Comparison of ENCODE assay signal across 1 cellular context in genomic region chr9:128818099-128818838, GRCh38.
TF ChIP-seq lines count a peak whose summit lies in the region.

TSS of gene ENDOG (plus strand) at chr9:128818500. CDS start at chr9:128818685, 185 bp downstream.

TF ChIP-seq in HepG2, 621 proteins besides CTCF, POLR2A, EP300 and RAD21 (continued from another document and continues in another):
- TF ChIP-seq SKIL (CRISPR knock-in tag; IDR thresholded peaks at IDR 0.05; ENCODE audit: borderline replicate concordance) (no peak), GATAD1 (CRISPR knock-in tag; IDR thresholded peaks at IDR 0.05) (peak; percentile 59), SAP130 (CRISPR knock-in tag; IDR thresholded peaks at IDR 0.05; ENCODE audit: low read depth) (peak; percentile 87), ZNF615 (CRISPR knock-in tag; IDR thresholded peaks at IDR 0.05; ENCODE audit: borderline replicate concordance) (peak; percentile 34; the same call in 1 of the 2 replicates), MYC (CRISPR knock-in tag; IDR thresholded peaks at IDR 0.05; ENCODE audit: borderline replicate concordance) (peak; percentile 22; the same call in 1 of the 2 replicates), ARID2 (CRISPR knock-in tag; IDR thresholded peaks at IDR 0.05; ENCODE audit: borderline replicate concordance) (no peak), NR0B2 (CRISPR knock-in tag; IDR thresholded peaks at IDR 0.05) (peak; percentile 67; the same call in 1 of the 2 replicates), SMYD3 (CRISPR knock-in tag; IDR thresholded peaks at IDR 0.05) (no peak), FIP1L1 (IDR thresholded peaks at IDR 0.05; ENCODE audit: borderline replicate concordance, insufficient read depth, low read depth, low read length) (peak; percentile 95; the same call in 1 of the 2 replicates), SYNCRIP (IDR thresholded peaks at IDR 0.05; ENCODE audit: insufficient read depth, low read depth, low read length) (no peak), ZNF235 (CRISPR knock-in tag; IDR thresholded peaks at IDR 0.05; ENCODE audit: borderline replicate concordance) (no peak), KLF11 (CRISPR knock-in tag; IDR thresholded peaks at IDR 0.05) (0 out of 2 replicates have a peak, but pooled peaks have one; percentile 29), ZNF660 (CRISPR knock-in tag; IDR thresholded peaks at IDR 0.05; ENCODE audit: borderline replicate concordance, low read depth) (no peak), RFX3 (CRISPR knock-in tag; IDR thresholded peaks at IDR 0.05) (no peak), ZNF580 (CRISPR knock-in tag; IDR thresholded peaks at IDR 0.05; ENCODE audit: borderline replicate concordance, low read depth) (peak; percentile 43; the same call in 1 of the 2 replicates), TARDBP (CRISPR knock-in tag; IDR thresholded peaks at IDR 0.05) (peak; percentile 79), ZFP37 (CRISPR knock-in tag; IDR thresholded peaks at IDR 0.05; ENCODE audit: borderline replicate concordance) (no peak), SOX5 (CRISPR knock-in tag; IDR thresholded peaks at IDR 0.05; ENCODE audit: borderline replicate concordance) (peak; percentile 66), FOXO4 (CRISPR knock-in tag; conservative IDR thresholded peaks at IDR 0.05) (peak; percentile 74; the same call in 1 of the 2 replicates), ZNF44 (CRISPR knock-in tag; IDR thresholded peaks at IDR 0.05) (0 out of 2 replicates have a peak, but pooled peaks have one; percentile 38), ZNF646 (CRISPR knock-in tag; IDR thresholded peaks at IDR 0.05) (no peak), SOX13 (IDR thresholded peaks at IDR 0.05) (no peak), SOX13 (CRISPR knock-in tag; conservative IDR thresholded peaks at IDR 0.05 in 1 of 2, IDR thresholded peaks at IDR 0.05 in 1 of 2) (peak in 1 of 2 experiments; percentile 57; a peak in 2 of 4 replicates), ZNF383 (CRISPR knock-in tag; IDR thresholded peaks at IDR 0.05; ENCODE audit: borderline replicate concordance) (no peak), ZNF574 (CRISPR knock-in tag; IDR thresholded peaks at IDR 0.05) (no peak), ZNF800 (CRISPR knock-in tag; IDR thresholded peaks at IDR 0.05) (no peak), CSRNP1 (CRISPR knock-in tag; IDR thresholded peaks at IDR 0.05) (peak; percentile 14; the same call in 1 of the 2 replicates), ZNF569 (CRISPR knock-in tag; IDR thresholded peaks at IDR 0.05; ENCODE audit: borderline replicate concordance) (no peak), MNT (IDR thresholded peaks at IDR 0.05) (0 out of 2 replicates have a peak, but pooled peaks have one; percentile 4), ZKSCAN1 (IDR thresholded peaks at IDR 0.05; ENCODE audit: low read length) (no peak), RXRB (CRISPR knock-in tag; IDR thresholded peaks at IDR 0.05; ENCODE audit: borderline replicate concordance) (peak; percentile 61), POGK (CRISPR knock-in tag; conservative IDR thresholded peaks at IDR 0.05) (peak; percentile 67; the same call in 1 of the 2 replicates), JARID2 (CRISPR knock-in tag; IDR thresholded peaks at IDR 0.05; ENCODE audit: insufficient replicate concordance) (peak; percentile 26), ZNF496 (CRISPR knock-in tag; IDR thresholded peaks at IDR 0.05; ENCODE audit: insufficient replicate concordance) (no peak), CHCHD3 (CRISPR knock-in tag; IDR thresholded peaks at IDR 0.05) (peak; percentile 15; the same call in 1 of the 2 replicates), ZNF883 (CRISPR knock-in tag; IDR thresholded peaks at IDR 0.05; ENCODE audit: not compliant biosample characterization) (peak; percentile 23), ADNP (CRISPR knock-in tag; IDR thresholded peaks at IDR 0.05) (no peak)
